Comparison of ENCODE assay signal across 20 cellular contexts in the genomic region with DNA sequence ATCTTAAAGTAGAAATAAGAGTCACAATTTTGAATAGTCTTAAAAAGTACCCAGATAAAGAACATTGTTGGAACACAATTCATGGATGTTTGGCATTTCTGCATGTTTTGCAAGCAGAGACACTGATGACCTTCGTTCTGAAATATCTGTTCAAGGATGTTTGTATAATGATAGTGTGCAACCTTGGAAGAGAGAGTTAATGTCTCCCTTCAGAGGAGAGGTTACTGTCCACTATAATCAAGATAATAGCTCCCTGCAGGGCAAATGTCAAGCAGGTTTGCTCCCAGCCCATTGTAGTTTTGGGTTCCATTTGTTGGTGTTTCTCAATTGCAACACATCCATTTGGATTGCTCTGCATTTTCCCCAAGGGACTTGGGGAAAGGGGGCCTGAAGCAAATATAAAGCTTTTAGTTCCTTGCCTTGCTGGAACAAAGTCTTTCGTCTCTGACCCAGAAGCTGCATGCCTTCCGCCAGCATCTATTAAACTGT. TPM values are rescaled to one million over a fixed set of nuclear protein-coding genes. Genes with fewer than 3 reads are reported as not detected.
DNase-seq lines count a peak whose midpoint lies in the region; TF ChIP-seq lines count a peak whose summit lies in the region.
"Had no signal": no experiment of that assay in that cellular context is flagged by ENCODE, and none has a peak within 500 bp of the region (broad histone marks: within the 10 kb centered on the region; RNA-seq: fewer than 3 reads in every experiment).

No MANE protein-coding gene starts in this region.

- H3K27me3 Mint-ChIP-seq in nephron progenitor cell (ENCODE audit: low read depth, poor library complexity) (peaks cover 3% of the 10 kb centered on the region), endothelial cell (ENCODE audit: unreplicated experiment) (no peaks in the 10 kb centered on the region)

- no peaks in the 10 kb centered on the region for H3K9me3 ChIP-seq in HAP-1
- no peaks in the 10 kb centered on the region for H3K9me3 ChIP-seq in Peyer's patch
- H3K9me3 ChIP-seq: gastroesophageal sphincter, mucosa of descending colon, tibial artery had no signal

- H3K4me3 Mint-ChIP-seq in nephron progenitor cell: no peak overlapping the region
- no peak overlapping the region for H3K4me3 Mint-ChIP-seq in endothelial cell (ENCODE audit: unreplicated experiment)
- H3K4me3 Mint-ChIP-seq: CD4-positive, alpha-beta memory T cell had no signal

- no peak overlapping the region for H3K27ac ChIP-seq in Peyer's patch
- H3K27ac ChIP-seq: gastroesophageal sphincter, tibial artery, VCaP had no signal

- no peak overlapping the region for H3K4me3 ChIP-seq in HAP-1
- H3K4me3 ChIP-seq in Peyer's patch: no peak overlapping the region
- H3K4me3 ChIP-seq: gastroesophageal sphincter, mucosa of descending colon, tibial artery had no signal

- in situ Hi-C loops in HAP-1 (cut with MboI; ENCODE audit: low sequenced_read_pairs): loop anchor here (25.0 kb wide), 2 partner anchors 797 to 1047 kb away; a partner anchor contains a TSS

- H3K9me3 Mint-ChIP-seq in nephron progenitor cell: no peaks in the 10 kb centered on the region
- no peaks in the 10 kb centered on the region for H3K9me3 Mint-ChIP-seq in endothelial cell (ENCODE audit: unreplicated experiment)
- H3K9me3 Mint-ChIP-seq: CD4-positive, alpha-beta memory T cell had no signal

- H3K36me3 ChIP-seq in HAP-1 (replicated peaks): no peaks in the 10 kb centered on the region
- H3K36me3 ChIP-seq in Peyer's patch: no peaks in the 10 kb centered on the region
- H3K36me3 ChIP-seq: gastroesophageal sphincter, tibial artery had no signal

- H3K27me3 ChIP-seq in HAP-1 (ENCODE audit: low read depth) (no peaks in the 10 kb centered on the region), Peyer's patch (no peaks in the 10 kb centered on the region)
- H3K27me3 ChIP-seq: gastroesophageal sphincter, tibial artery had no signal

- H3K36me3 Mint-ChIP-seq in nephron progenitor cell (ENCODE audit: low read depth) (no peaks in the 10 kb centered on the region), endothelial cell (ENCODE audit: low read depth, unreplicated experiment) (no peaks in the 10 kb centered on the region)
- H3K36me3 Mint-ChIP-seq: CD4-positive, alpha-beta memory T cell had no signal

- H3K27ac Mint-ChIP-seq in nephron progenitor cell (peak overlapping the region; percentile 29), endothelial cell (ENCODE audit: unreplicated experiment) (no peak overlapping the region)
- H3K27ac Mint-ChIP-seq: CD4-positive, alpha-beta memory T cell had no signal

- peaks cover 18% of the 10 kb centered on the region for H3K4me1 ChIP-seq in HAP-1
- H3K4me1 ChIP-seq in Peyer's patch: no peaks in the 10 kb centered on the region
- H3K4me1 ChIP-seq: tibial artery had no signal

- DNase-seq in EL (peak; percentile 50), NCI-H748 (lab: John Stamatoyannopoulos, UW; ENCODE audit: unreplicated experiment) (peak; percentile 41), fibroblast of gingiva (ENCODE audit: low read depth) (peak; percentile 27), nephron progenitor cell (no peak), endothelial cell (ENCODE audit: low spot score) (no peak), HAP-1 (ENCODE audit: low spot score in 2 of 2) (no peak), Peyer's patch (no peak)
- no peak for DNase-seq in stimulated activated CD4-positive, alpha-beta T cell treated with anti-CD3 and anti-CD28 coated beads, Interleukin-2, amount 100 ng/mL, for 48 hours
- DNase-seq: activated CD4-positive, alpha-beta T cell treated with anti-CD3 and anti-CD28 coated beads, Interleukin-2, amount 50 U/mL, for 4 hours; activated naive CD4-positive, alpha-beta T cell; activated T-cell treated with anti-CD3 and anti-CD28 coated beads for 4 hours; CD4-positive, alpha-beta memory T cell; mucosa of descending colon; NCI-H510A; occipital lobe; Right ventricle myocardium superior; stimulated activated naive CD8-positive, alpha-beta T cell treated with anti-CD3 and anti-CD28 coated beads, Interleukin-15, Interleukin-2, amounts not matched to agents 100 U/mL and 50 U/mL, for 24 hours; tibial artery had no signal

- H3K4me1 Mint-ChIP-seq in nephron progenitor cell (peaks cover 75% of the 10 kb centered on the region), endothelial cell (ENCODE audit: unreplicated experiment) (peaks cover 12% of the 10 kb centered on the region)

- no peak for TF ChIP-seq POLR2A in Peyer's patch (IDR thresholded peaks at IDR 0.05)

- TF ChIP-seq CTCF in nephron progenitor cell (IDR thresholded peaks at IDR 0.05): no peak
- TF ChIP-seq CTCF in endothelial cell (IDR thresholded peaks at IDR 0.05; ENCODE audit: unreplicated experiment): no peak
- TF ChIP-seq CTCF in Peyer's patch (IDR thresholded peaks at IDR 0.05): no peak

RNA-seq across cellular contexts. Expression of a gene that starts 45.2 kb away (rescaled TPM):
- total RNA-seq in endothelial cell (ENCODE audit: unreplicated experiment): 169 TPM
- total RNA-seq in Peyer's patch: 100 to 1,000 TPM in 1 of 4 donors, 10 to 100 TPM in 3; 28.0 to 404 (median 59.1) TPM
- total RNA-seq: CD4-positive, alpha-beta memory T cell had no signal

Comparison
In these comparisons a context has a peak if more than half of its experiments do, and no peak if none do; other contexts are left out.
1. DNase-seq: peak in EL (single experiment), NCI-H748 (single experiment) and fibroblast of gingiva (single experiment); none in nephron progenitor cell (single experiment), endothelial cell (single experiment), HAP-1 (0 of 2), stimulated activated CD4-positive, alpha-beta T cell treated with anti-CD3 and anti-CD28 coated beads, Interleukin-2, amount 100 ng/mL, for 48 hours (0 of 2) and Peyer's patch (0 of 3).